8 cellular contexts compared by ENCODE assay signal in the genomic region with DNA sequence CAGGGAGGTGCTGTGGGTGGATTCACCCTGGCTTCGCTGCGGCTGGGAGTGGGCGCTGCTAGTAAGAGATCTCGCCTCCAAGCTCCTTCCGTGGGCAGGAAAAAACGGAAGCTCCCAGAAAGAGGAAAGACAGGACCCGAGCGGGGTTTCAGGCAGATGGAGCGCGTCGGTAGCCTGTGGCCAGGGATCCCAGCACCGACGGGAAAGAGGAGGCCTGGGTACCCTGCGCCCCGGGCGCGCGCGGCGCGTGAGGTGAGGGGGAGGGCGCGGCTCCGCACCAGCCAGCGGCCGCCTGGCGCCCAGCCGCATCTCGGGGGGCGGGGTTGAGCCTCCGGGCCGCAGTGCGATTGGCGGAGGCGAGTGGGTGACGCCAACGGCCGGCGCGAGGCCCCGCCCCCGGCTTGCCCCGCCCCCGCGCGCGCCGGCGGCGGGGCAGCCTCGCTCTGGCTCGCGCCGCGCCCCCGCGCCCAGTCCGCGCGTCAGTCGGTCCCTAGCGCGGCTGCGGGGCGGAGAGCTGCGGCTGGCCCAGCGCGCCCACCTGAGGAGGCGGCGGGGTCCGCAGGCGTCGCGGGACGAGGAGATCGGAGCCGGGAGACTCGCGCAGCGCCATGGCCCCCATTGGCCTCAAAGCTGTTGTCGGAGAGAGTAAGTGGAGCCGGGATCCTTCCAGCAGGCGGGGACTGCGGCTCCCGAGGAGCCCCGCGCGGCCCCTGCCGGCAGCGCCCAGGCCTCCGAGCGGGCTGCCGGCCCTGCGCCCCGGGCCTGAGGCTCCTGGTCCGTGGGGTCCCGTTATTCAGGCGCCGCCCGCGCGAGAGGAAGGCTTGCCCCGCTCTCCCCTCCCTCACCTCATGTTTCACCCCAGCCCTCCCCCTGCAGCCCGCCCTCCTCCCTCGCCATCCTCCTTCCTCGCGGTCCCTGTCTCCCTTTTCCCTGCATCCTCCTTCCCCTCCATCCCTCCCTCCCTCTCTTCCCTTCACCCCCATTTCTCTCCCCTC. TPM values are rescaled to one million over a fixed set of nuclear protein-coding genes. Genes with fewer than 3 reads are reported as not detected.
DNase-seq lines count a peak whose midpoint lies in the region; ATAC-seq, FAIRE-seq and TF ChIP-seq lines count a peak whose summit lies in the region.

A gene (plus strand): TSS at position 482 of the 995 bp plus-strand sequence. CDS start 127 bp downstream, at position 609.

- peaks cover 46% of the 10 kb centered on the region for H3K4me1 ChIP-seq in DND-41 (ENCODE audit: insufficient read depth, low read length)
- peaks cover 28 to 29% of the 10 kb centered on the region in 2 experiments for H3K4me1 ChIP-seq in neutrophil (ENCODE audit: control insufficient read depth in 1 of 2, insufficient read depth in 1 of 2, low read depth in 1 of 2, low read length in 1 of 2)

- H3K9me3 ChIP-seq in DND-41 (ENCODE audit: insufficient read depth, low read length, severe bottlenecking) (no peaks in the 10 kb centered on the region), neutrophil (no peaks in the 10 kb centered on the region)

- peak within 1 kb of the TSS; percentile 92 for H2AFZ ChIP-seq in DND-41 (ENCODE audit: low read depth, low read length)

- peak; percentile 74 for ATAC-seq in DND-41 (ENCODE audit: insufficient read depth, low read depth)

- in situ Hi-C loops in SK-MEL-5 (cut with HindIII; ENCODE audit: low pct_unique_long_range_greater_than_20kb, low sequenced_read_pairs) = no loop called here

- FAIRE-seq in frontal cortex (lab: Jason Lieb, UNC) = no peak

- peaks cover 3% of the 10 kb centered on the region; the same call in 1 of the 2 replicates for H4K20me1 ChIP-seq in DND-41 (ENCODE audit: insufficient read depth, low read length)

- H3K9ac ChIP-seq in DND-41 (ENCODE audit: low read depth, low read length) = peak within 1 kb of the TSS; percentile 72

- H3K27ac ChIP-seq in DND-41 (ENCODE audit: low read length) = peak within 1 kb of the TSS; percentile 52
- H3K27ac ChIP-seq in neutrophil = no peak within 1 kb of the TSS

- peaks cover 44% of the 10 kb centered on the region for H3K27me3 ChIP-seq in DND-41 (ENCODE audit: insufficient read depth, low read length, poor library complexity)
- H3K27me3 ChIP-seq in neutrophil = peaks cover 98% of the 10 kb centered on the region

- H3K79me2 ChIP-seq in DND-41 (ENCODE audit: insufficient read depth, low read length) = no peaks in the 10 kb centered on the region

- H3K4me3 ChIP-seq in DND-41 (ENCODE audit: low read depth in 1 of 2, low read length in 2 of 2) = peak within 1 kb of the TSS; percentile 53 to 65; a peak in 3 of 4 replicates
- H3K4me3 ChIP-seq in neutrophil (ENCODE audit: low read depth in 1 of 2, low read length in 1 of 2) = peak within 1 kb of the TSS; percentile 62 to 65

- TF ChIP-seq CTCF in DND-41 (IDR thresholded peaks at IDR 0.05; ENCODE audit: borderline replicate concordance, extremely low read depth, low read length, poor library complexity, severe bottlenecking) (peak; percentile 3), neutrophil (IDR thresholded peaks at IDR 0.05) (no peak), subcutaneous adipose tissue (IDR thresholded peaks at IDR 0.05; ENCODE audit: low read depth) (no peak)

- H3K36me3 ChIP-seq in DND-41 (ENCODE audit: insufficient read depth, low read length) = no peaks in the 10 kb centered on the region
- no peaks in the 10 kb centered on the region for H3K36me3 ChIP-seq in neutrophil

- DNase-seq in DND-41 (peak; percentile 84), GOT3 (lab: John Stamatoyannopoulos, UW) (peak; percentile 37), M059J (ENCODE audit: low read depth) (peak; percentile 77), SK-MEL-5 (ENCODE audit: low read depth, low spot score) (peak; percentile 88), frontal cortex (ENCODE audit: low spot score in 2 of 2) (peak; percentile 98 to 99)
- DNase-seq in activated naive CD4-positive, alpha-beta T cell (lab: John Stamatoyannopoulos, UW) = peak; percentile 37 to 82 (median 60)

- H3K4me2 ChIP-seq in DND-41 (ENCODE audit: insufficient read depth, low read length) = peak within 1 kb of the TSS; percentile 96

RNA-seq across cellular contexts. Expression of the gene that starts here (rescaled TPM):
- 15.0 and 32.1 TPM in 2 replicates for total RNA-seq in M059J (2014; rRNA removed; shearing (Covaris generic))
- 41.3 and 41.5 TPM in 2 replicates for total RNA-seq in SK-MEL-5 (2014; rRNA removed; shearing (Covaris generic))
- polyA plus RNA-seq in SK-MEL-5 (2015; cell fraction: cytosol; rRNA removed) = 131 and 148 TPM in 2 replicates
- polyA plus RNA-seq in SK-MEL-5 (2015; cell fraction: nucleus; rRNA removed) = 81.7 and 122 TPM in 2 replicates
- 63.2 TPM for total RNA-seq in frontal cortex
- total RNA-seq in subcutaneous adipose tissue = 100 to 1,000 TPM in 1 of 4 donors, 10 to 100 TPM in 3; 23.2 to 116 (median 69.3) TPM

Comparison
In these comparisons a context has a peak if more than half of its experiments do, and no peak if none do; other contexts are left out.
1. DNase-seq: peak in every context shown above with its lines; median percentile 98 in frontal cortex; 88 in SK-MEL-5; 84 in DND-41; 77 in M059J; 60 in activated naive CD4-positive, alpha-beta T cell; 37 in GOT3.